Comparison of ENCODE assay signal across 1 cellular context in the genomic region with DNA sequence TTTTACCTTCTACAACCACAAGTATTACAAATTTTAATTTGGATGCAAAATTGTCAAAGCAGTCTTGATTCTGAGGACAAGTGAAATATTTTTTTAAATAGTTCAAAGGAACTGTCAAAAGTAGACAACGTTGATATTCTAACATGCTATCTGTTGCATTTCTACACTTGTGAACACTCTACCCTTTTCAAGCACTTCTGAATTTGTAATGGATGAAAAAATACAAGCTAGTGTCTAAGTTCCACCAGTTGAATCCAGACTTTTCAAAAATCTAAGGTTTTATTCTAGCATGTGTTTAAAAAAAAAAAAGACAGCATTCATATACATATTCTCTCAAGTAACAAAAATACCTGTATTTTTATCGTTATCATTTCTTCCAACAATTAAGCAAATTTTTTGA.
TF ChIP-seq lines count a peak whose summit lies in the region.

No MANE protein-coding gene starts in this region.

TF ChIP-seq in liver, 16 proteins besides CTCF, POLR2A, EP300 and RAD21 (continued from another document):
- TF ChIP-seq, protein P1, sequence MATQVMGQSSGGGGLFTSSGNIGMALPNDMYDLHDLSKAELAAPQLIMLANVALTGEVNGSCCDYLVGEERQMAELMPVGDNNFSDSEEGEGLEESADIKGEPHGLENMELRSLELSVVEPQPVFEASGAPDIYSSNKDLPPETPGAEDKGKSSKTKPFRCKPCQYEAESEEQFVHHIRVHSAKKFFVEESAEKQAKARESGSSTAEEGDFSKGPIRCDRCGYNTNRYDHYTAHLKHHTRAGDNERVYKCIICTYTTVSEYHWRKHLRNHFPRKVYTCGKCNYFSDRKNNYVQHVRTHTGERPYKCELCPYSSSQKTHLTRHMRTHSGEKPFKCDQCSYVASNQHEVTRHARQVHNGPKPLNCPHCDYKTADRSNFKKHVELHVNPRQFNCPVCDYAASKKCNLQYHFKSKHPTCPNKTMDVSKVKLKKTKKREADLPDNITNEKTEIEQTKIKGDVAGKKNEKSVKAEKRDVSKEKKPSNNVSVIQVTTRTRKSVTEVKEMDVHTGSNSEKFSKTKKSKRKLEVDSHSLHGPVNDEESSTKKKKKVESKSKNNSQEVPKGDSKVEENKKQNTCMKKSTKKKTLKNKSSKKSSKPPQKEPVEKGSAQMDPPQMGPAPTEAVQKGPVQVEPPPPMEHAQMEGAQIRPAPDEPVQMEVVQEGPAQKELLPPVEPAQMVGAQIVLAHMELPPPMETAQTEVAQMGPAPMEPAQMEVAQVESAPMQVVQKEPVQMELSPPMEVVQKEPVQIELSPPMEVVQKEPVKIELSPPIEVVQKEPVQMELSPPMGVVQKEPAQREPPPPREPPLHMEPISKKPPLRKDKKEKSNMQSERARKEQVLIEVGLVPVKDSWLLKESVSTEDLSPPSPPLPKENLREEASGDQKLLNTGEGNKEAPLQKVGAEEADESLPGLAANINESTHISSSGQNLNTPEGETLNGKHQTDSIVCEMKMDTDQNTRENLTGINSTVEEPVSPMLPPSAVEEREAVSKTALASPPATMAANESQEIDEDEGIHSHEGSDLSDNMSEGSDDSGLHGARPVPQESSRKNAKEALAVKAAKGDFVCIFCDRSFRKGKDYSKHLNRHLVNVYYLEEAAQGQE (IDR thresholded peaks at IDR 0.05) = no peak
- TF ChIP-seq HNF4G (IDR thresholded peaks at IDR 0.05) = no peak
